ENCODE assay signal across 26 cellular contexts in the genomic region with DNA sequence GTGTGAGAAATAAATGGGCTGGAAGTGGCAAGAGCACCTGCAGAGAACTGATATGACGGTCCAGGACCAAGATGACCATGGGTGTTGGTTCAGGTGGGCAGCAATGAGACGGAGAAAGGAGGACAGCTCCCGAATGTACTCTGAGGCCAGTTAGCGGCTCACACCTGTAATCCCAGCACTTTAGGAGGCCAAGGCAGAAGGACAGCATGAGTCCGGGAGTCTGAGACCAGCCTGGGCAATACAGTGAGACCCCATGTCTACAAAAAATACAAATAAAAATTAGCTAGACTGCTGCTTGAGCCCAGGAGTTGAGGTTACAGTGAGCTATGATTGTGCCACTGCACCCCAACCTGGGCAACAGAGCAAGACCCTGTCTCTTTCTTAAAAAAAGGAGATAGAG.
A peak's percentile ranks its signal among the peaks of the same experiment; 100 is the strongest.
DNase-seq lines count a peak whose midpoint lies in the region; ATAC-seq and TF ChIP-seq lines count a peak whose summit lies in the region.
"Had no signal": no experiment of that assay in that cellular context is flagged by ENCODE, and none has a peak within 500 bp of the region (broad histone marks: within the 10 kb centered on the region; RNA-seq: fewer than 3 reads in every experiment).

No MANE protein-coding gene starts in this region.

- H3K9me3 ChIP-seq in neutrophil (no peaks in the 10 kb centered on the region), gastroesophageal sphincter (no peaks in the 10 kb centered on the region)
- H3K9me3 ChIP-seq: BLaER1 treated with 17β-estradiol and CSF1 and Interleukin-3, amounts not matched to agents 10 nM and 100 nM; esophagus squamous epithelium; thoracic aorta; uterus had no signal

- no peak for TF ChIP-seq EP300 in gastroesophageal sphincter (IDR thresholded peaks at IDR 0.05)

- no peak overlapping the region for H3K4me2 ChIP-seq in GM23338
- H3K4me2 ChIP-seq: hepatocyte had no signal

- POLR2A ChIA-PET in HEK293T (lab: Yijun Ruan, JAX) = interaction anchor here (1.4 kb wide), 1 partner anchor 12 kb away, joined by 3 read pairs; no protein-coding TSS in a partner anchor

- no peak for DNase-seq in activated naive CD4-positive, alpha-beta T cell treated with anti-CD3 and anti-CD28 coated beads for 36 hours
- no peak for DNase-seq in activated naive CD4-positive, alpha-beta T cell treated with Interleukin-2 at 50 U/mL for 16 hours
- DNase-seq in GM23338 (ENCODE audit: low spot score) = no peak
- no peak for DNase-seq in activated naive CD8-positive, alpha-beta T cell treated with anti-CD3 and anti-CD28 coated beads for 36 hours
- no peak for DNase-seq in putamen (ENCODE audit: low spot score)
- DNase-seq in HEK293T (ENCODE audit: extremely low spot score) = no peak
- DNase-seq: ACHN; amniotic stem cell; DMS 273 treated with DMSO at 0.1 percent for 48 hours; esophagus squamous epithelium; HCEC 1CT; natural killer cell; NCI-H1105 treated with DMSO at 0.1 percent for 48 hours; NCI-H2081; NCI-H226; stimulated activated CD4-positive, alpha-beta T cell treated with anti-CD3 and anti-CD28 coated beads, Interleukin-12 subunit alpha, Interleukin-12 subunit beta, amount 100 ng/mL, for 4 hours; stimulated activated CD4-positive, alpha-beta T cell treated with anti-CD3 and anti-CD28 coated beads, Interleukin-4, amount 100 ng/mL, for 4 hours; stimulated activated naive CD8-positive, alpha-beta T cell treated with anti-CD3 and anti-CD28 coated beads, Interleukin-15, Interleukin-2, amounts not matched to agents 100 U/mL and 50 U/mL, for 24 hours; uterus had no signal

- H3K27ac ChIP-seq in GM23338 (ENCODE audit: low read depth) = peak overlapping the region; percentile 50; the same call in 1 of the 2 replicates
- H3K27ac ChIP-seq in neutrophil = peak overlapping the region; percentile 93
- H3K27ac ChIP-seq in gastroesophageal sphincter = no peak overlapping the region
- H3K27ac ChIP-seq: BLaER1 treated with 17β-estradiol and CSF1 and Interleukin-3, amounts not matched to agents 10 nM and 100 nM; coronary artery; esophagus squamous epithelium; hepatocyte; thoracic aorta; uterus had no signal

- H3K27ac Mint-ChIP-seq in activated naive CD4-positive, alpha-beta T cell treated with anti-CD3 and anti-CD28 coated beads for 36 hours = peak overlapping the region; percentile 1
- no peak overlapping the region for H3K27ac Mint-ChIP-seq in GM23338
- H3K27ac Mint-ChIP-seq in activated naive CD8-positive, alpha-beta T cell treated with anti-CD3 and anti-CD28 coated beads for 36 hours = peak overlapping the region; percentile 43

- no peak overlapping the region for H3K4me3 ChIP-seq in GM23338
- H3K4me3 ChIP-seq in neutrophil (ENCODE audit: low read depth in 1 of 2, low read length in 1 of 2) = peak overlapping the region; percentile 41 to 46
- H3K4me3 ChIP-seq in gastroesophageal sphincter = no peak overlapping the region
- H3K4me3 ChIP-seq: BLaER1 treated with 17β-estradiol and CSF1 and Interleukin-3, amounts not matched to agents 10 nM and 100 nM; coronary artery; esophagus squamous epithelium; hepatocyte; thoracic aorta; uterus had no signal

- H3K4me1 ChIP-seq in GM23338 (ENCODE audit: insufficient read depth) (peaks cover 33% of the 10 kb centered on the region), neutrophil (ENCODE audit: control insufficient read depth in 1 of 2, insufficient read depth in 1 of 2, low read depth in 1 of 2, low read length in 1 of 2) (peaks cover 65 to 69% of the 10 kb centered on the region in 2 experiments), gastroesophageal sphincter (peaks cover 6 to 45% (median 23%) of the 10 kb centered on the region in 3 donors)

- no peaks in the 10 kb centered on the region for H3K27me3 ChIP-seq in GM23338 (ENCODE audit: insufficient read depth)
- no peaks in the 10 kb centered on the region for H3K27me3 ChIP-seq in neutrophil
- no peaks in the 10 kb centered on the region for H3K27me3 ChIP-seq in gastroesophageal sphincter
- H3K27me3 ChIP-seq: BLaER1 treated with 17β-estradiol and CSF1 and Interleukin-3, amounts not matched to agents 10 nM and 100 nM; esophagus squamous epithelium; hepatocyte; uterus had no signal

- intact Hi-C loops in activated naive CD4-positive, alpha-beta T cell treated with anti-CD3 and anti-CD28 coated beads for 36 hours (cut with micrococcal nuclease) = no loop called here

- TF ChIP-seq POLR2A in gastroesophageal sphincter (IDR thresholded peaks at IDR 0.05) = no peak

- 83 to 90% methylated on average over 4 to 5 of the region's 5 CpGs for WGBS in gastroesophageal sphincter (ENCODE audit: low coverage in 1 of 2), 2 donors

- H4K20me1 ChIP-seq in GM23338 (replicated peaks; ENCODE audit: insufficient read depth) = peaks cover 18% of the 10 kb centered on the region

- no peaks in the 10 kb centered on the region for H3K9me3 Mint-ChIP-seq in activated naive CD4-positive, alpha-beta T cell treated with anti-CD3 and anti-CD28 coated beads for 36 hours
- H3K9me3 Mint-ChIP-seq in GM23338 = peaks cover 3% of the 10 kb centered on the region; the same call in 1 of the 3 replicates
- no peaks in the 10 kb centered on the region for H3K9me3 Mint-ChIP-seq in activated naive CD8-positive, alpha-beta T cell treated with anti-CD3 and anti-CD28 coated beads for 36 hours

- peaks cover 39% of the 10 kb centered on the region for H3K4me1 Mint-ChIP-seq in activated naive CD4-positive, alpha-beta T cell treated with anti-CD3 and anti-CD28 coated beads for 36 hours (ENCODE audit: low read depth)
- H3K4me1 Mint-ChIP-seq in GM23338 = peaks cover 42% of the 10 kb centered on the region
- H3K4me1 Mint-ChIP-seq in activated naive CD8-positive, alpha-beta T cell treated with anti-CD3 and anti-CD28 coated beads for 36 hours = peaks cover 44% of the 10 kb centered on the region

- no peak overlapping the region for H3K4me3 Mint-ChIP-seq in activated naive CD4-positive, alpha-beta T cell treated with anti-CD3 and anti-CD28 coated beads for 36 hours
- no peak overlapping the region for H3K4me3 Mint-ChIP-seq in GM23338
- no peak overlapping the region for H3K4me3 Mint-ChIP-seq in activated naive CD8-positive, alpha-beta T cell treated with anti-CD3 and anti-CD28 coated beads for 36 hours
- H3K4me3 Mint-ChIP-seq: natural killer cell had no signal

- no peaks in the 10 kb centered on the region for H3K9me2 ChIP-seq in GM23338 (ENCODE audit: insufficient read depth)

- no peaks in the 10 kb centered on the region for H3K36me3 ChIP-seq in GM23338 (ENCODE audit: insufficient read depth)
- H3K36me3 ChIP-seq in neutrophil = no peaks in the 10 kb centered on the region
- no peaks in the 10 kb centered on the region for H3K36me3 ChIP-seq in gastroesophageal sphincter
- H3K36me3 ChIP-seq: thoracic aorta, uterus had no signal

- H3K79me2 ChIP-seq in GM23338 (replicated peaks; ENCODE audit: insufficient read depth) = peaks cover 74% of the 10 kb centered on the region

- peaks cover 3% of the 10 kb centered on the region for H3K36me3 Mint-ChIP-seq in activated naive CD4-positive, alpha-beta T cell treated with anti-CD3 and anti-CD28 coated beads for 36 hours (ENCODE audit: low read depth)
- H3K36me3 Mint-ChIP-seq in GM23338 (ENCODE audit: low read depth) = peaks cover 45% of the 10 kb centered on the region
- H3K36me3 Mint-ChIP-seq in activated naive CD8-positive, alpha-beta T cell treated with anti-CD3 and anti-CD28 coated beads for 36 hours = peaks cover 28% of the 10 kb centered on the region
- H3K36me3 Mint-ChIP-seq: natural killer cell had no signal

- H2AFZ ChIP-seq in GM23338 = no peak overlapping the region
- H2AFZ ChIP-seq: hepatocyte had no signal

- peaks cover 17% of the 10 kb centered on the region for H3F3A ChIP-seq in GM23338 (replicated peaks; ENCODE audit: low read depth)

- H3K27me3 Mint-ChIP-seq in activated naive CD4-positive, alpha-beta T cell treated with anti-CD3 and anti-CD28 coated beads for 36 hours (ENCODE audit: low read depth) = no peaks in the 10 kb centered on the region
- H3K27me3 Mint-ChIP-seq in GM23338 (ENCODE audit: insufficient read depth, low read depth, poor library complexity) = peaks cover 16% of the 10 kb centered on the region
- H3K27me3 Mint-ChIP-seq in activated naive CD8-positive, alpha-beta T cell treated with anti-CD3 and anti-CD28 coated beads for 36 hours = no peaks in the 10 kb centered on the region

- TF ChIP-seq CTCF in GM23338 (conservative IDR thresholded peaks at IDR 0.05; ENCODE audit: low read depth in 2 of 2) (no peak), neutrophil (IDR thresholded peaks at IDR 0.05) (no peak), gastroesophageal sphincter (IDR thresholded peaks at IDR 0.05) (no peak)

- ATAC-seq in GM23338 (no peak), gastroesophageal sphincter (no peak)
- ATAC-seq: natural killer cell; Right ventricle myocardium inferior; stimulated activated naive CD8-positive, alpha-beta T cell treated with anti-CD3 and anti-CD28 coated beads, Interleukin-15, Interleukin-2, amounts not matched to agents 100 U/mL and 50 U/mL, for 24 hours had no signal

- CTCF ChIA-PET in activated naive CD4-positive, alpha-beta T cell treated with anti-CD3 and anti-CD28 coated beads for 36 hours (lab: Charles Lee) = no interaction called here
- CTCF ChIA-PET in HEK293T (lab: Yijun Ruan, JAX) = no interaction called here

TF ChIP-seq in GM23338, 12 proteins besides CTCF, POLR2A, EP300 and RAD21 (continues in another document):
- TF ChIP-seq ZNF114 (CRISPR knock-in tag; IDR thresholded peaks at IDR 0.05) (no peak), CREB1 (CRISPR knock-in tag; IDR thresholded peaks at IDR 0.05; ENCODE audit: low read depth) (no peak), STAT1 (IDR thresholded peaks at IDR 0.05; ENCODE audit: unreplicated experiment) (no peak), ZNF331 (CRISPR knock-in tag; IDR thresholded peaks at IDR 0.05; ENCODE audit: low read depth) (no peak), NANOG (IDR thresholded peaks at IDR 0.05; ENCODE audit: borderline replicate concordance) (no peak), JUNB (IDR thresholded peaks at IDR 0.05; ENCODE audit: unreplicated experiment) (no peak)

TF ChIP-seq in HEK293T, 16 proteins besides CTCF, POLR2A, EP300 and RAD21 (continues in another document):
- no peak for TF ChIP-seq CTBP1 (IDR thresholded peaks at IDR 0.05; ENCODE audit: borderline replicate concordance)
- no peak for TF ChIP-seq SUZ12 (IDR thresholded peaks at IDR 0.05)
- TF ChIP-seq, protein P1, sequence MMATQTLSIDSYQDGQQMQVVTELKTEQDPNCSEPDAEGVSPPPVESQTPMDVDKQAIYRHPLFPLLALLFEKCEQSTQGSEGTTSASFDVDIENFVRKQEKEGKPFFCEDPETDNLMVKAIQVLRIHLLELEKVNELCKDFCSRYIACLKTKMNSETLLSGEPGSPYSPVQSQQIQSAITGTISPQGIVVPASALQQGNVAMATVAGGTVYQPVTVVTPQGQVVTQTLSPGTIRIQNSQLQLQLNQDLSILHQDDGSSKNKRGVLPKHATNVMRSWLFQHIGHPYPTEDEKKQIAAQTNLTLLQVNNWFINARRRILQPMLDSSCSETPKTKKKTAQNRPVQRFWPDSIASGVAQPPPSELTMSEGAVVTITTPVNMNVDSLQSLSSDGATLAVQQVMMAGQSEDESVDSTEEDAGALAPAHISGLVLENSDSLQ (IDR thresholded peaks at IDR 0.05) = no peak
- TF ChIP-seq ARNT (IDR thresholded peaks at IDR 0.05) = no peak
- TF ChIP-seq L3MBTL2 (conservative IDR thresholded peaks at IDR 0.05) = no peak
- TF ChIP-seq FOXM1 (IDR thresholded peaks at IDR 0.05; ENCODE audit: borderline replicate concordance) = no peak
- no peak for TF ChIP-seq ZNF384 (IDR thresholded peaks at IDR 0.05)
- TF ChIP-seq BHLHE40 (IDR thresholded peaks at IDR 0.05; ENCODE audit: borderline replicate concordance) = no peak

Comparison
In these comparisons a context has a peak if more than half of its experiments do, and no peak if none do; other contexts are left out.
1. H3K27ac ChIP-seq: peak in GM23338 (single experiment) and neutrophil (single experiment); none in gastroesophageal sphincter (0 of 4).
2. H3K4me3 ChIP-seq: peak in neutrophil (2 of 2); none in GM23338 (single experiment) and gastroesophageal sphincter (0 of 2).